19 cellular contexts compared by ENCODE assay signal in genomic region chr12:115932073-115932472, GRCh38.
A peak's percentile ranks its signal among the peaks of the same experiment; 100 is the strongest.
DNase-seq lines count a peak whose midpoint lies in the region; ATAC-seq, FAIRE-seq and TF ChIP-seq lines count a peak whose summit lies in the region.
"Had no signal": no experiment of that assay in that cellular context is flagged by ENCODE, and none has a peak within 500 bp of the region (broad histone marks: within the 10 kb centered on the region; RNA-seq: fewer than 3 reads in every experiment).

No MANE protein-coding gene starts in this region.

- no peaks in the 10 kb centered on the region for H3K36me3 Mint-ChIP-seq in WTC11
- H3K36me3 Mint-ChIP-seq: CD8-positive, alpha-beta memory T cell; T-cell had no signal

- H3K9me3 Mint-ChIP-seq in WTC11, result peaks cover 9% of the 10 kb centered on the region; the same call in 1 of the 2 replicates
- H3K9me3 Mint-ChIP-seq: CD8-positive, alpha-beta memory T cell; GM23338; T-cell had no signal

- FAIRE-seq in A549 (lab: Jason Lieb, UNC), result no peak

- TF ChIP-seq POLR2A in A549 (IDR thresholded peaks at IDR 0.05; ENCODE audit: low read length), result no peak

- no peaks in the 10 kb centered on the region for H3K27me3 Mint-ChIP-seq in WTC11 (ENCODE audit: low read depth)

- WGBS in A549 (ENCODE audit: missing lambda C conversion rate), result 8% methylated on average over 1 of the region's 1 CpG

- DNase-seq in A549 (ENCODE audit: low read depth in 1 of 2, low spot score in 1 of 2), result no peak
- DNase-seq in WTC11 (ENCODE audit: low spot score), result no peak
- DNase-seq in islet precursor cell, result peak; percentile 40
- DNase-seq in NOMO-1 treated with dmso at 0.1 percent for 144 hours (lab: John Stamatoyannopoulos, UW; ENCODE audit: unreplicated experiment), result no peak
- no peak for DNase-seq in stimulated activated CD4-positive, alpha-beta T cell treated with anti-CD3 and anti-CD28 coated beads, Interleukin-15, amount 100 ng/mL, for 24 hours
- no peak for DNase-seq in NCI-H1436 treated with DMSO at 0.1 percent for 48 hours (lab: John Stamatoyannopoulos, UW)
- DNase-seq: CD8-positive, alpha-beta memory T cell; MM.1S; NCI-H1417 treated with DMSO at 0.1 percent for 48 hours; NCI-H1930; NCI-H226; NCI-H524; NCI-H82; Right ventricle myocardium superior; T-cell had no signal

- TF ChIP-seq EP300 in A549 (IDR thresholded peaks at IDR 0.05), result no peak
- no peak for TF ChIP-seq EP300 in Ishikawa (IDR thresholded peaks at IDR 0.05; ENCODE audit: borderline replicate concordance)

- no peak for TF ChIP-seq CTCF in A549 (IDR thresholded peaks at IDR 0.05)
- no peak for TF ChIP-seq CTCF in WTC11 (IDR thresholded peaks at IDR 0.05)

- H3K4me3 ChIP-seq in A549, result no peak overlapping the region
- H3K4me3 ChIP-seq: BLaER1 treated with 17β-estradiol and CSF1 and Interleukin-3, amounts not matched to agents 10 nM and 100 nM; GM23338; SK-N-MC had no signal

- no peaks in the 10 kb centered on the region for H3K4me1 Mint-ChIP-seq in WTC11
- H3K4me1 Mint-ChIP-seq: CD8-positive, alpha-beta memory T cell; GM23338; T-cell had no signal

- CTCF ChIA-PET in A549 (lab: Yijun Ruan, JAX), result interaction anchor here (2.1 kb wide), 1 partner anchor 14 kb away, joined by 10 read pairs; no protein-coding TSS in a partner anchor
- CTCF ChIA-PET in WTC11 (lab: Charles Lee), result interaction anchor here (1.6 kb wide), 1 partner anchor 9 kb away, joined by 6 read pairs; no protein-coding TSS in a partner anchor

- TF ChIP-seq RAD21 in A549 (conservative IDR thresholded peaks at IDR 0.05 in 1 of 2, IDR thresholded peaks at IDR 0.05 in 1 of 2), result no peak
- TF ChIP-seq RAD21 in Ishikawa (IDR thresholded peaks at IDR 0.05; ENCODE audit: low read depth), result no peak

- POLR2A ChIA-PET in A549 (lab: Yijun Ruan, JAX), result no interaction called here
- POLR2A ChIA-PET in WTC11 (lab: Charles Lee), result no interaction called here

- ATAC-seq in A549 (no peak), WTC11 (no peak)
- ATAC-seq: GM23338, T-cell had no signal

- H3K27ac Mint-ChIP-seq in WTC11, result no peak overlapping the region
- H3K27ac Mint-ChIP-seq: CD8-positive, alpha-beta memory T cell; GM23338; T-cell had no signal

- H3K9me3 ChIP-seq in A549, result no peaks in the 10 kb centered on the region

- no peak overlapping the region for H3K4me3 Mint-ChIP-seq in WTC11
- H3K4me3 Mint-ChIP-seq: CD8-positive, alpha-beta memory T cell; GM23338; T-cell had no signal

- H3K27ac ChIP-seq in A549, result no peak overlapping the region
- H3K27ac ChIP-seq: BLaER1 treated with 17β-estradiol and CSF1 and Interleukin-3, amounts not matched to agents 10 nM and 100 nM; SK-N-MC had no signal

- H3K4me1 ChIP-seq in A549, result no peaks in the 10 kb centered on the region

- H3K4me2 ChIP-seq in A549, result no peak overlapping the region
- H3K4me2 ChIP-seq: BLaER1 treated with 17β-estradiol and CSF1 and Interleukin-3, amounts not matched to agents 10 nM and 100 nM; GM23338 had no signal

TF ChIP-seq in A549, 52 proteins besides CTCF, POLR2A, EP300 and RAD21:
- TF ChIP-seq USF2 (IDR thresholded peaks at IDR 0.05), result peak; percentile 67
- no peak for TF ChIP-seq PHF8 (IDR thresholded peaks at IDR 0.05; ENCODE audit: borderline replicate concordance, low read depth)

TF ChIP-seq in Ishikawa, 13 proteins besides CTCF, POLR2A, EP300 and RAD21 (continues in another document):
- TF ChIP-seq, protein P1, sequence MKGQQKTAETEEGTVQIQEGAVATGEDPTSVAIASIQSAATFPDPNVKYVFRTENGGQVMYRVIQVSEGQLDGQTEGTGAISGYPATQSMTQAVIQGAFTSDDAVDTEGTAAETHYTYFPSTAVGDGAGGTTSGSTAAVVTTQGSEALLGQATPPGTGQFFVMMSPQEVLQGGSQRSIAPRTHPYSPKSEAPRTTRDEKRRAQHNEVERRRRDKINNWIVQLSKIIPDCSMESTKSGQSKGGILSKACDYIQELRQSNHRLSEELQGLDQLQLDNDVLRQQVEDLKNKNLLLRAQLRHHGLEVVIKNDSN (IDR thresholded peaks at IDR 0.05), result peak; percentile 58
- TF ChIP-seq TEAD4 (IDR thresholded peaks at IDR 0.05) (no peak), REST (IDR thresholded peaks at IDR 0.05; ENCODE audit: low read depth) (no peak), CREB1 (IDR thresholded peaks at IDR 0.05; ENCODE audit: low read depth) (no peak), TCF12 (IDR thresholded peaks at IDR 0.05; ENCODE audit: low read depth) (no peak), YY1 (IDR thresholded peaks at IDR 0.05; ENCODE audit: low read depth) (no peak), FOXM1 (IDR thresholded peaks at IDR 0.05; ENCODE audit: borderline replicate concordance, low read depth) (no peak), CEBPB (IDR thresholded peaks at IDR 0.05) (no peak), NFIC (IDR thresholded peaks at IDR 0.05) (no peak), ZBTB7A (IDR thresholded peaks at IDR 0.05; ENCODE audit: low read depth) (no peak), EGR1 (IDR thresholded peaks at IDR 0.05) (no peak), TAF1 (IDR thresholded peaks at IDR 0.05; ENCODE audit: low read depth) (no peak)

TF ChIP-seq in WTC11, 78 proteins besides CTCF, POLR2A, EP300 and RAD21:
- TF ChIP-seq NFYB (CRISPR knock-in tag; conservative IDR thresholded peaks at IDR 0.05; ENCODE audit: low read depth) (0 out of 2 replicates have a peak, but pooled peaks have one; percentile 29), HMGA2 (CRISPR knock-in tag; IDR thresholded peaks at IDR 0.05) (no peak), USF2 (CRISPR knock-in tag; IDR thresholded peaks at IDR 0.05) (0 out of 2 replicates have a peak, but pooled peaks have one; percentile 24)

Comparison
In these comparisons a context has a peak if more than half of its experiments do, and no peak if none do; other contexts are left out.
1. Of the 8 proteins assayed by ChIP-seq in both WTC11 and A549: peak only in WTC11: none; only in A549: none; in both: USF2; in neither: 7.